In the genomic region with DNA sequence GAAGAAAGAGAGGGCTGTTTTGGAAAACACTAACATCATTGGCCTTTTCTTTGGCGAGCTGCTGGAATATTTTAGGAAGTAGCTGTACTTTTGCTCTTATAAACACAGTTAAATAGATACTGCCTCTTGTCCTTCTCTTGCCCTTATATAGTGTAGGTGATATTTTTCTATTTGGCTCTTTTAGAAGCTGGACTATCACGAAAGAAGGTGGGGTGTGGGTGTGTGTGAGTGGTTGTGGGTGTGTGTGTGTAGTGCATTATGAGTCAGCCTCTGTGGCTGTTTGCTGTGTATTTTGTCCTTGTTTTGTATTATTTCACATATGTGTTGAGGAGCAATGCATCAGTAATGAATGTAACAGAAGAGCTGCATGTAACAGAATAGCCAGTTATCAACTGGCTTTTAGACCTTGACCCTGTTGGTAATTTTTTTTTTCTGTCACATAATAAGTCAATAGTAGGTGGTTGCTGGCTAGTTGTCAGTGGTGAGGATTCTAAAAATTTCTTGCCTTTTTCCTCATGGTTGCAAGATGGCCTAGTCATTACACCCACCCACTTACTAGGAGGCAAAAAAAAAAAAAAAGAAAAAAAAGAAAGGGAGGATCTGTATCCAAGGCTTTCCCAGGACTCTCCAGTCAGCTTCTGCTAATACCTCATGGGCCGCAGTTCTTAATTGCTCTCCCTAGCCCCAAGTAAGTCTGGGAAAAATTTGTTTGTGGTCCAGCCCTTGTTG, we compare ENCODE assay signal across 12 cellular contexts. TPM values are rescaled to one million over a fixed set of nuclear protein-coding genes. Genes with fewer than 3 reads are reported as not detected.
A peak's percentile ranks its signal among the peaks of the same experiment; 100 is the strongest.
DNase-seq lines count a peak whose midpoint lies in the region; ATAC-seq and TF ChIP-seq lines count a peak whose summit lies in the region.
"Had no signal": no experiment of that assay in that cellular context is flagged by ENCODE, and none has a peak within 500 bp of the region (broad histone marks: within the 10 kb centered on the region; RNA-seq: fewer than 3 reads in every experiment).

No MANE protein-coding gene starts in this region.

- H3K4me3 ChIP-seq in MG63 (no peak overlapping the region), fibroblast of the aortic adventitia (ENCODE audit: low read depth, low read length) (peak overlapping the region; percentile 23), rectal smooth muscle tissue (ENCODE audit: low read length) (peak overlapping the region; percentile 27)

- no peaks in the 10 kb centered on the region for H3K36me3 ChIP-seq in MG63
- no peaks in the 10 kb centered on the region for H3K36me3 ChIP-seq in rectal smooth muscle tissue (ENCODE audit: control insufficient read depth, insufficient read depth, low read length)

- no peak for TF ChIP-seq CTCF in fibroblast of the aortic adventitia (IDR thresholded peaks at IDR 0.05; ENCODE audit: insufficient read depth, low read length)

- no peak overlapping the region for H3K9ac ChIP-seq in rectal smooth muscle tissue (ENCODE audit: low read length)

- H3K27me3 ChIP-seq in MG63: no peaks in the 10 kb centered on the region
- no peaks in the 10 kb centered on the region for H3K27me3 ChIP-seq in rectal smooth muscle tissue (ENCODE audit: control insufficient read depth, insufficient read depth, low read length)

- ATAC-seq in HG02970 (IDR thresholded peaks at IDR 0.05; ENCODE audit: low FRiP score, unreplicated experiment) (no peak), HG03139 (IDR thresholded peaks at IDR 0.05; ENCODE audit: unreplicated experiment) (no peak)
- ATAC-seq: activated T-cell treated with anti-CD3 and anti-CD28 coated beads, Interleukin-2, amount 50 U/mL, for 72 hours had no signal

- no peaks in the 10 kb centered on the region for H3K9me3 ChIP-seq in MG63

- peaks cover 27% of the 10 kb centered on the region for H3K4me1 ChIP-seq in rectal smooth muscle tissue (ENCODE audit: control insufficient read depth, insufficient read depth, low read length)

- DNase-seq in EL (peak; percentile 21), MG63 (peak; percentile 12), fibroblast of the aortic adventitia (ENCODE audit: low read depth) (peak; percentile 86), foreskin melanocyte (no peak), ecto neural progenitor cell (ENCODE audit: low spot score) (no peak)
- DNase-seq: activated T-cell treated with anti-CD3 and anti-CD28 coated beads, Interleukin-2, amount 50 U/mL, for 72 hours; KBM-7; NCI-H524 treated with DMSO at 0.1 percent for 48 hours had no signal

- peak overlapping the region; percentile 89 for H3K27ac ChIP-seq in rectal smooth muscle tissue (ENCODE audit: low read depth, low read length)
- H3K27ac ChIP-seq: C4-2B had no signal

RNA-seq across cellular contexts. Expression of gene ARHGAP10, which starts 23.8 kb away (rescaled TPM):
- 7.7 and 15.2 TPM in 2 replicates for total RNA-seq in MG63 (2014; rRNA removed; shearing (Covaris generic); ENCODE audit: low replicate concordance)
- total RNA-seq in fibroblast of the aortic adventitia (ENCODE audit: low replicate concordance): 32.1 and 45.0 TPM in 2 replicates

Comparison
In these comparisons a context has a peak if more than half of its experiments do, and no peak if none do; other contexts are left out.
1. DNase-seq: peak in EL (single experiment), MG63 (single experiment) and fibroblast of the aortic adventitia (single experiment); none in foreskin melanocyte (single experiment) and ecto neural progenitor cell (single experiment).